5 cellular contexts compared by ENCODE assay signal in the genomic region with DNA sequence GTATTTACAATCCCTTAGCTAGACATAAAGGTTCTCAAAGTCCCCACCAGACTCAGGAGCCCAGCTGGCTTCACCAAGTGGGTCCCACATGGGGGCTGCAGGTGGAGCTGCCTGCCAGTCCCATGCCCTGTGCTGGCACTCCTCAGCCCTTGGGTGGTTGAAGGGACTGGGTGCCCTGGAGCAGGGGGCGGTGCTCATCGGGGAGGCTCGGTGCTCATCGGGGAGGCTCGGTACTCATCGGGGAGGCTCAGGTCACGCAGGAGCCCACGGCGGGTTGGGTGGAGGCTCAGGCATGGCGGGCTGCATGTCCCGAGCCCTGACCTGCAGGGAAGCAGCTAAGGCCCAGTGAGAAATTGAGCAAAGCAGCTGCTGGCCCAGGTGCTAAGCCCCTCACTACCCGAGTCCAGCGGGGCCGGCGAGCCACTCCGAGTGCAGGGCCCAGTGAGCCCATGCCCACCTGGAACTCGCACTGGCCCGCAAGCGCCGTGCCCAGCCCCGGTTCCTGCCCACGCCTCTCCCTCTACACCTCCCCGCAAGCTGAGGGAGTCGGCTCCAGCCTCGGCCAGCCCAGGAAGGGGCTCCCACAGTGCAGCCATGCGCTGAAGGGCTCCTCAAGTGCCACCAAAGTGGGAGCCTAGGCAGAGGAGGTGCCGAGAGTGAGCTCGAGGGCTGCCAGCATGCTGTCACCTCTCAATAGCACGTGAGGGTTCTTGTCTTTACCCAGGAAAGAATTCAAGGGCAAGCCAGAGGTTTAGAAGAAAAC. TPM values are rescaled to one million over a fixed set of nuclear protein-coding genes. Genes with fewer than 3 reads are reported as not detected.
"Had no signal": no experiment of that assay in that cellular context is flagged by ENCODE, and none has a peak within 500 bp of the region (broad histone marks: within the 10 kb centered on the region; RNA-seq: fewer than 3 reads in every experiment).

No MANE protein-coding gene starts in this region.

RNA-seq across cellular contexts. Expression of gene FAM90A1, which starts 24.8 kb away (rescaled TPM):
- total RNA-seq: ascending aorta, astrocyte, bronchial epithelial cell, cardiac septum had no signal
- polyA plus RNA-seq: cardiac muscle cell had no signal
